ENCODE assay signal across 17 cellular contexts in genomic region chr5:8906303-8906967, GRCh38.
DNase-seq lines count a peak whose midpoint lies in the region; ATAC-seq, FAIRE-seq and TF ChIP-seq lines count a peak whose summit lies in the region.
"Had no signal": no experiment of that assay in that cellular context is flagged by ENCODE, and none has a peak within 500 bp of the region (broad histone marks: within the 10 kb centered on the region; RNA-seq: fewer than 3 reads in every experiment).

No MANE protein-coding gene starts in this region.

- H3K27ac ChIP-seq in brain microvascular endothelial cell = peak overlapping the region; percentile 95
- H3K27ac ChIP-seq: skin epidermis, vagina, WERI-Rb-1 had no signal

- no peak for ATAC-seq in HG02852 (IDR thresholded peaks at IDR 0.05; ENCODE audit: unreplicated experiment)
- ATAC-seq: stimulated activated naive CD8-positive, alpha-beta T cell treated with anti-CD3 and anti-CD28 coated beads, Interleukin-15, amount 100 ng/mL, for 72 hours had no signal

- in situ Hi-C loops in brain microvascular endothelial cell (cut with HindIII; ENCODE audit: low pct_ligation_motif_present, low sequenced_read_pairs) = no loop called here

- peak; percentile 58 for FAIRE-seq in HTR-8/SVneo (lab: Jason Lieb, UNC)

- H3K36me3 ChIP-seq in brain microvascular endothelial cell (replicated peaks) = no peaks in the 10 kb centered on the region
- H3K36me3 ChIP-seq: vagina, WERI-Rb-1 had no signal

- TF ChIP-seq CTCF in AG10803 (conservative IDR thresholded peaks at IDR 0.05; ENCODE audit: low read length) = no peak
- TF ChIP-seq CTCF in brain microvascular endothelial cell (IDR thresholded peaks at IDR 0.05; ENCODE audit: low read depth, low read length, missing control alignments) = no peak

- DNase-seq in AG10803 (ENCODE audit: low read depth) = peak; percentile 32
- peak; percentile 32 for DNase-seq in HTR-8/SVneo (ENCODE audit: insufficient read length, low spot score)
- DNase-seq in brain microvascular endothelial cell = peak; percentile 68
- DNase-seq in kidney tubule cell (ENCODE audit: low spot score) = peak; percentile 82
- DNase-seq in NK-92 (lab: John Stamatoyannopoulos, UW; ENCODE audit: unreplicated experiment) = no peak
- no peak for DNase-seq in stimulated activated CD4-positive, alpha-beta T cell treated with anti-CD3 and anti-CD28 coated beads, Interleukin-1b, Interleukin-23, amount 100 ng/mL, for 48 hours
- no peak for DNase-seq in amygdala (lab: John Stamatoyannopoulos, UW)
- DNase-seq: activated CD8-positive, alpha-beta memory T cell treated with anti-CD3 and anti-CD28 coated beads for 24 hours; anterior cingulate cortex; dermis blood vessel endothelial cell; DMS53; OCI-M1; stimulated activated naive CD8-positive, alpha-beta T cell treated with anti-CD3 and anti-CD28 coated beads, Interleukin-15, amount 100 ng/mL, for 72 hours; WERI-Rb-1 had no signal

- H3K4me3 ChIP-seq in AG10803 (ENCODE audit: low read length) = no peak overlapping the region
- no peak overlapping the region for H3K4me3 ChIP-seq in brain microvascular endothelial cell (ENCODE audit: low read depth, low read length)
- H3K4me3 ChIP-seq: skin epidermis, vagina had no signal

- H3K27me3 ChIP-seq in brain microvascular endothelial cell (replicated peaks) = no peaks in the 10 kb centered on the region
- H3K27me3 ChIP-seq: vagina had no signal

Comparison
In these comparisons a context has a peak if more than half of its experiments do, and no peak if none do; other contexts are left out.
1. DNase-seq: peak in AG10803 (single experiment), HTR-8/SVneo (single experiment), brain microvascular endothelial cell (single experiment) and kidney tubule cell (single experiment); none in NK-92 (single experiment), stimulated activated CD4-positive, alpha-beta T cell treated with anti-CD3 and anti-CD28 coated beads, Interleukin-1b, Interleukin-23, amount 100 ng/mL, for 48 hours (single experiment) and amygdala (0 of 56).